In the genomic region with DNA sequence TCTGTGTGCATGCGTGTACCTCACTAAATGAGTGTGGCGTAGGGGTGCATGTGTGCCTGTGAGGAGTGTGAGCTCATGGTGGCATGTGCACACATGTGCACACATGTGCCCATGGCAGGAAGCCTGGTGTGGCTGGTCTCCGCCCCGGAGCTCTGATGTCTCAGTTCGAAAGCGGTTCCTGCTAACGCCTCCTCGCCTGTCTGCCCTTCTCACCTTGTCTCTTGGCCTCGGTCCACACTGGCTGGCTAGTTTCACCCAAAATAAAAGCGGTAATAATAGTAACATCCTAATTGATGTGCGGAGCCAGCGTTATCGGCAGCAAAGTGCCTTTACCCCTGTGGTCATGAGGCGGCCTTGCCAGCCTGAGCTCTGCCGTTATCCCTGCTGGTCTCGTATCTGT, we compare ENCODE assay signal across 18 cellular contexts.
DNase-seq lines count a peak whose midpoint lies in the region; ATAC-seq, FAIRE-seq and TF ChIP-seq lines count a peak whose summit lies in the region.
"Had no signal": no experiment of that assay in that cellular context is flagged by ENCODE, and none has a peak within 500 bp of the region (broad histone marks: within the 10 kb centered on the region; RNA-seq: fewer than 3 reads in every experiment).

No MANE protein-coding gene starts in this region.

- H3K9ac ChIP-seq in HepG2 (ENCODE audit: insufficient read depth, low read depth, low read length) (no peak overlapping the region), neural progenitor cell (no peak overlapping the region)

- CTCF ChIA-PET in HepG2 (lab: Yijun Ruan, JAX; ENCODE audit: low intra/inter-chr PET ratio, low total read pairs): no interaction called here

- no peak for DNase-seq in HepG2 (ENCODE audit: low spot score)
- no peak for DNase-seq in right lobe of liver
- DNase-seq in NCI-H69 (lab: John Stamatoyannopoulos, UW): peak; percentile 33
- DNase-seq in neural progenitor cell (ENCODE audit: low spot score): no peak
- no peak for DNase-seq in left colon
- DNase-seq in activated CD4-positive, alpha-beta T cell treated with anti-CD3 and anti-CD28 coated beads for 4 hours: no peak
- DNase-seq: ACHN; CD4-positive, alpha-beta memory T cell; COR-L47; DND-41; GDM1; H7; IMR-90; KBM-7 had no signal

- H3K9me3 Mint-ChIP-seq in neural progenitor cell: no peaks in the 10 kb centered on the region
- H3K9me3 Mint-ChIP-seq: CD4-positive, alpha-beta memory T cell had no signal

- no peak overlapping the region for H2AFZ ChIP-seq in HepG2 (ENCODE audit: low read length)
- H2AFZ ChIP-seq in neural progenitor cell (replicated peaks): no peak overlapping the region

- H3K36me3 ChIP-seq in HepG2 (replicated peaks in 1 of 2; ENCODE audit: control insufficient read depth in 1 of 2, insufficient read depth in 2 of 2, low read length in 2 of 2): no peaks in the 10 kb centered on the region
- no peaks in the 10 kb centered on the region for H3K36me3 ChIP-seq in right lobe of liver
- no peaks in the 10 kb centered on the region for H3K36me3 ChIP-seq in neural progenitor cell

- H3K27me3 ChIP-seq in HepG2 (ENCODE audit: control insufficient read depth in 1 of 2, insufficient read depth in 2 of 2, low read length in 2 of 2) (peaks cover 6 to 18% of the 10 kb centered on the region in 2 experiments; a peak in 3 of 5 replicates), right lobe of liver (no peaks in the 10 kb centered on the region), neural progenitor cell (no peaks in the 10 kb centered on the region)

- ATAC-seq in HepG2: no peak
- ATAC-seq in right lobe of liver: no peak
- ATAC-seq in left colon: no peak
- ATAC-seq in GM21515 (IDR thresholded peaks at IDR 0.05; ENCODE audit: unreplicated experiment): no peak

- H3K27ac ChIP-seq in HepG2 (ENCODE audit: extremely low read length, insufficient read depth, low read length): no peak overlapping the region
- H3K27ac ChIP-seq in right lobe of liver: no peak overlapping the region
- no peak overlapping the region for H3K27ac ChIP-seq in neural progenitor cell
- H3K27ac ChIP-seq: C4-2B had no signal

- no TSS peak for BruUV-seq in HepG2 (replicated peaks; lab: Mats Ljungman, UMichigan)

- TF ChIP-seq POLR2A in HepG2 (IDR thresholded peaks at IDR 0.05; ENCODE audit: insufficient read depth in 1 of 2, low read depth in 2 of 2, low read length in 2 of 2) (no peak), right lobe of liver (IDR thresholded peaks at IDR 0.05) (no peak)

- intact Hi-C loops in HepG2 (cut with micrococcal nuclease; ENCODE audit: unreplicated experiment) (no loop called here), right lobe of liver (cut with DNase I) (no loop called here), left colon (cut with DNase I, micrococcal nuclease) (no loop called here)

- H3F3A ChIP-seq in neural progenitor cell (ENCODE audit: low read depth): no peaks in the 10 kb centered on the region

- no peak for TF ChIP-seq RAD21 in HepG2 (CRISPR knock-in tag; IDR thresholded peaks at IDR 0.05)

- H3K9me3 ChIP-seq in HepG2 (ENCODE audit: low read length) (no peaks in the 10 kb centered on the region), right lobe of liver (no peaks in the 10 kb centered on the region), neural progenitor cell (ENCODE audit: low read depth) (no peaks in the 10 kb centered on the region)

- no peaks in the 10 kb centered on the region for H3K79me2 ChIP-seq in HepG2 (ENCODE audit: insufficient read depth, low read length)
- H3K79me2 ChIP-seq in neural progenitor cell (ENCODE audit: low read depth): peaks cover 13% of the 10 kb centered on the region

- H3K4me3 ChIP-seq in HepG2 (replicated peaks in 1 of 3; ENCODE audit: insufficient read depth in 1 of 3, low read depth in 2 of 3, low read length in 3 of 3) (no peak overlapping the region), right lobe of liver (no peak overlapping the region), neural progenitor cell (no peak overlapping the region)

- TF ChIP-seq EP300 in HepG2 (IDR thresholded peaks at IDR 0.05; ENCODE audit: low read depth in 2 of 2, low read length in 2 of 2) (no peak), HepG2 (CRISPR knock-in tag; IDR thresholded peaks at IDR 0.05; ENCODE audit: borderline replicate concordance) (no peak)

- no peak for FAIRE-seq in HepG2 (lab: Jason Lieb, UNC)
- FAIRE-seq: D721Med, GM12892 had no signal

- no peak for TF ChIP-seq CTCF in HepG2 (CRISPR knock-in tag; IDR thresholded peaks at IDR 0.05)
- no peak for TF ChIP-seq CTCF in right lobe of liver (IDR thresholded peaks at IDR 0.05)
- TF ChIP-seq CTCF in neural progenitor cell (IDR thresholded peaks at IDR 0.05): no peak

- H3K27ac Mint-ChIP-seq in neural progenitor cell: peak overlapping the region; percentile 63
- H3K27ac Mint-ChIP-seq: CD4-positive, alpha-beta memory T cell had no signal

- H3K27me3 Mint-ChIP-seq in neural progenitor cell (ENCODE audit: insufficient read depth, low read depth): peaks cover 4% of the 10 kb centered on the region
- H3K27me3 Mint-ChIP-seq: CD4-positive, alpha-beta memory T cell had no signal

- H3K36me3 Mint-ChIP-seq in neural progenitor cell: no peaks in the 10 kb centered on the region
- H3K36me3 Mint-ChIP-seq: CD4-positive, alpha-beta memory T cell had no signal

- in situ Hi-C loops in HepG2 (cut with HindIII; ENCODE audit: extremely low pct_ligation_motif_present, low pct_unique_long_range_greater_than_20kb): no loop called here

- peaks cover 15% of the 10 kb centered on the region for H3K4me1 Mint-ChIP-seq in neural progenitor cell

- H3K4me2 ChIP-seq in HepG2 (ENCODE audit: low read depth, low read length): no peak overlapping the region
- no peak overlapping the region for H3K4me2 ChIP-seq in neural progenitor cell

- H3K4me3 Mint-ChIP-seq in neural progenitor cell: no peak overlapping the region
- H3K4me3 Mint-ChIP-seq: CD4-positive, alpha-beta memory T cell had no signal

- POLR2A ChIA-PET in HepG2 (lab: Yijun Ruan, JAX): no interaction called here

- WGBS in HepG2 (ENCODE audit: low lambda C conversion rate): 80% methylated on average over 6 of the region's 16 CpGs
- whole genome bisulfite sequencing in right lobe of liver (ENCODE audit: insufficient coverage, low coverage, low lambda C conversion rate, missing lambda C conversion rate): 89% methylated on average over 8 of the region's 16 CpGs

- no peaks in the 10 kb centered on the region for H4K20me1 ChIP-seq in HepG2 (ENCODE audit: insufficient read depth, low read length)
- H4K20me1 ChIP-seq in neural progenitor cell (ENCODE audit: low read depth): peaks cover 8% of the 10 kb centered on the region

- H3K4me1 ChIP-seq in HepG2 (ENCODE audit: insufficient read depth, low read length): no peaks in the 10 kb centered on the region
- H3K4me1 ChIP-seq in right lobe of liver: peaks cover 0 to 12% (median 0%) of the 10 kb centered on the region in 4 donors
- peaks cover 11% of the 10 kb centered on the region for H3K4me1 ChIP-seq in neural progenitor cell

TF ChIP-seq in HepG2, 621 proteins besides CTCF, POLR2A, EP300 and RAD21:
- TF ChIP-seq MNT (IDR thresholded peaks at IDR 0.05): peak; percentile 75
- no peak for TF ChIP-seq ZNF430 (CRISPR knock-in tag; IDR thresholded peaks at IDR 0.05)
TF ChIP-seq in HepG2: peak in this region for 1.
